8 cellular contexts compared by ENCODE assay signal in genomic region chr14:20454645-20455354, GRCh38.
DNase-seq lines count a peak whose midpoint lies in the region; ATAC-seq, FAIRE-seq and TF ChIP-seq lines count a peak whose summit lies in the region.

Gene APEX1 (plus strand): TSS chr14:20455226. CDS start chr14:20455646, 420 bp downstream.
Gene OSGEP (minus strand): TSS chr14:20454812. CDS start chr14:20454683, 129 bp downstream.

- no peak for TF ChIP-seq CTCF in AG09309 (IDR thresholded peaks at IDR 0.05; ENCODE audit: control insufficient read depth, insufficient read depth, low read depth, low read length, missing control alignments)

- ATAC-seq in GM19025 (IDR thresholded peaks at IDR 0.05; ENCODE audit: low read depth, unreplicated experiment), result peak; percentile 83
- ATAC-seq in HG03342 (IDR thresholded peaks at IDR 0.05; ENCODE audit: unreplicated experiment), result peak; percentile 84
- ATAC-seq in activated CD4-positive, CD25-positive, alpha-beta regulatory T cell treated with anti-CD3 and anti-CD28 coated beads, Interleukin-2, amount 50 U/mL, for 24 hours, result peak; percentile 84 to 87

- FAIRE-seq in islet of Langerhans (lab: Jason Lieb, UNC), result peak; percentile 94

- peak within 1 kb of the TSS; percentile 88 for H3K4me3 ChIP-seq in AG09309 (ENCODE audit: control insufficient read depth, low read depth, low read length)

- peak; percentile 95 for DNase-seq in AG09309 (ENCODE audit: low read depth)
- DNase-seq in NCI-H446 (lab: John Stamatoyannopoulos, UW), result peak; percentile 97 to 100
- DNase-seq in cerebellar cortex (ENCODE audit: low spot score), result peak; percentile 99
- peak; percentile 94 for DNase-seq in stimulated activated CD4-positive, alpha-beta T cell treated with anti-CD3 and anti-CD28 coated beads, Interleukin-12 subunit alpha, Interleukin-12 subunit beta, amount 100 ng/mL, for 4 hours

Comparison
In these comparisons a context has a peak if more than half of its experiments do, and no peak if none do; other contexts are left out.
1. Peak in every context shown above with its lines: DNase-seq, ATAC-seq and H3K4me3 ChIP-seq.